Comparison of ENCODE assay signal across 8 cellular contexts in the genomic region with DNA sequence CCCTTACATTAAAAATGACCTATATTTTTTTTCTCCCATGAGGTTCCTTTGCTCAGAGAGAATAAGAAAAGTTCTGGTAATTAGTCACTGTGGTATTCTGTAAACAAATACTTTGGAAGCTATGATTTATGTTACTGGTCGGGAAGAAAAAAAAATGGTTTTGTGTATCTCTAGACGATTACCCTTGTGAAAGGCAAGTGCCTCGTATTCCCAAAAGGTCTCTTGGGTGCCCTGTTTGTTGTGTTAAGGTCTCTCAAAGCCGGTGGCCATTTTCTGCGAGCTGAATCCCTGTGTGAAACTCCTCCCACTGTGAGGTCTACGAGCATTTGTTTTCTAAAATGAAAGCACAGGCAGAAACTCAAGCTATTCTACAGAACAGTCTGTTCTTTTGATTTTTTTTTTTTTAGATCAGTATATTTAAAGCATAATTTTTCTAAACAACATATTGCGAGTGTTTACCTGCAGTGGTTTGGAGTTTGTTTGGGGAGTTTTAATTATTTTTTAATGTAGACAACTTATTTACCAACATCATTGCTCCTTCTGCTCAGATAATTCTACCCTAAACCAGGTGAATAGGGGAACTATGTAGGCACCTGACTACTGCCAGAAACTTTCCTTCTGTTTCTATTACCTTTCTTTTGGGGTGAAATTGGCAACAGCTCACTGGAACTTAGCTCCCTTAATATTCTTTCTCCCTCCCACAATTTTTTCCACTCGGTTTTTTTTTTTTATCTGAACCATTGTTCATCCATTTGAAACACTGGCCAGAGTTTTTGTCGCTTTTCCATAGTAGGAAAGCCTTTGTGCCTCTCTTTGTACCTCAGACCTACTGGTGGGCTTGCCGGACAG. TPM values are rescaled to one million over a fixed set of nuclear protein-coding genes. Genes with fewer than 3 reads are reported as not detected.
DNase-seq lines count a peak whose midpoint lies in the region; ATAC-seq and TF ChIP-seq lines count a peak whose summit lies in the region.

No MANE protein-coding gene starts in this region.

- peak; percentile 55 for DNase-seq in AG08396 (ENCODE audit: low spot score)
- DNase-seq in NCI-H460 (ENCODE audit: extremely low read depth, low read depth): peak; percentile 88
- peak; percentile 37 for DNase-seq in activated effector memory CD4-positive, alpha-beta T cell treated with Interleukin-2 at 50 U/mL for 16 hours
- DNase-seq in fibroblast of pulmonary artery (ENCODE audit: low read depth): peak; percentile 77
- DNase-seq in non-pigmented ciliary epithelial cell (ENCODE audit: low read depth): peak; percentile 68
- DNase-seq in NCI-H1694 (lab: John Stamatoyannopoulos, UW): no peak

- H3K4me3 ChIP-seq in fibroblast of pulmonary artery (replicated peaks; ENCODE audit: low read depth, low read length): no peak overlapping the region

- TF ChIP-seq CTCF in fibroblast of pulmonary artery (IDR thresholded peaks at IDR 0.05; ENCODE audit: low read length, missing control alignments): no peak

- ATAC-seq in GM19452 (IDR thresholded peaks at IDR 0.05; ENCODE audit: unreplicated experiment): peak; percentile 58
- no peak for ATAC-seq in HG02938 (IDR thresholded peaks at IDR 0.05; ENCODE audit: unreplicated experiment)

RNA-seq across cellular contexts. Expression of a gene that starts 44.0 kb away (rescaled TPM):
- total RNA-seq in NCI-H460 (2014; rRNA removed; shearing (Covaris generic)): 252 and 300 TPM in 2 replicates
- polyA plus RNA-seq in NCI-H460 (2014; cell fraction: nucleus; rRNA removed): 35.6 and 64.1 TPM in 2 replicates
